In genomic region chr22:36162127-36163034, GRCh38 we compare ENCODE assay signal across 1 cellular context.
A peak's percentile ranks its signal among the peaks of the same experiment; 100 is the strongest.
TF ChIP-seq lines count a peak whose summit lies in the region.

No MANE protein-coding gene starts in this region.

TF ChIP-seq in GM12878, 131 proteins besides CTCF, POLR2A, EP300 and RAD21 (continues in another document):
- TF ChIP-seq E2F8 (IDR thresholded peaks at IDR 0.05; ENCODE audit: low read depth, partially characterized antibody) (no peak), ZNF207 (IDR thresholded peaks at IDR 0.05; ENCODE audit: borderline replicate concordance) (no peak; the same call in 1 of the 2 replicates), IKZF1 (conservative IDR thresholded peaks at IDR 0.05) (peak; percentile 67), ZBTB33 (IDR thresholded peaks at IDR 0.05) (no peak), TARDBP (IDR thresholded peaks at IDR 0.05; ENCODE audit: borderline replicate concordance) (0 out of 2 replicates have a peak, but pooled peaks have one; percentile 16), EZH2 (IDR thresholded peaks at IDR 0.05; ENCODE audit: borderline replicate concordance, control insufficient read depth, low read depth, low read length) (no peak), MEF2A (IDR thresholded peaks at IDR 0.05; ENCODE audit: insufficient read depth, low read depth, low read length) (peak; percentile 69), RELA (IDR thresholded peaks at IDR 0.05; ENCODE audit: borderline replicate concordance, partially characterized antibody) (peak; percentile 52), NFIC (IDR thresholded peaks at IDR 0.05; ENCODE audit: low read depth, low read length) (peak; percentile 93), IKZF2 (IDR thresholded peaks at IDR 0.05) (peak; percentile 67 to 72), MTA3 (IDR thresholded peaks at IDR 0.05; ENCODE audit: borderline replicate concordance, low read length) (peak; percentile 73), HDAC2 (IDR thresholded peaks at IDR 0.05) (no peak), ZNF592 (IDR thresholded peaks at IDR 0.05) (no peak), ZBED1 (IDR thresholded peaks at IDR 0.05; ENCODE audit: borderline replicate concordance) (peak; percentile 56; the same call in 1 of the 2 replicates), NFYA (IDR thresholded peaks at IDR 0.05; ENCODE audit: borderline replicate concordance, low read depth, low read length) (no peak), E2F4 (IDR thresholded peaks at IDR 0.05; ENCODE audit: low read depth, low read length) (no peak), MEF2B (IDR thresholded peaks at IDR 0.05; ENCODE audit: partially characterized antibody, poor library complexity, severe bottlenecking) (peak; percentile 70), FOXM1 (IDR thresholded peaks at IDR 0.05; ENCODE audit: low read depth, low read length) (peak; percentile 68; the same call in 1 of the 2 replicates), BHLHE40 (IDR thresholded peaks at IDR 0.05; ENCODE audit: borderline replicate concordance in 1 of 2, low read depth in 2 of 2, low read length in 1 of 2) (peak in 1 of 2 experiments; percentile 28; a peak in 1 of 4 replicates), CEBPB (IDR thresholded peaks at IDR 0.05; ENCODE audit: borderline replicate concordance in 1 of 2, low read depth in 2 of 2, low read length in 2 of 2) (peak in 1 of 2 experiments; percentile 74; a peak in 1 of 4 replicates), SPI1 (IDR thresholded peaks at IDR 0.05; ENCODE audit: borderline replicate concordance, insufficient read depth, low read depth, low read length) (peak; percentile 89), IRF5 (IDR thresholded peaks at IDR 0.05; ENCODE audit: borderline replicate concordance) (no peak), IRF4 (IDR thresholded peaks at IDR 0.05; ENCODE audit: low read depth, low read length) (peak; percentile 80), ATF3 (IDR thresholded peaks at IDR 0.05; ENCODE audit: borderline replicate concordance, extremely low read depth, low read depth, low read length) (no peak), MTA2 (IDR thresholded peaks at IDR 0.05; ENCODE audit: low read depth) (peak; percentile 76), POLR2AphosphoS5 (IDR thresholded peaks at IDR 0.05; ENCODE audit: low read length) (no peak), PKNOX1 (IDR thresholded peaks at IDR 0.05) (peak; percentile 90), SKIL (IDR thresholded peaks at IDR 0.05; ENCODE audit: low read depth, poor library complexity, severe bottlenecking) (peak; percentile 66), CBFB (IDR thresholded peaks at IDR 0.05; ENCODE audit: low read depth) (peak; percentile 73; the same call in 1 of the 2 replicates), CBX5 (IDR thresholded peaks at IDR 0.05; ENCODE audit: low read depth) (peak; percentile 62; the same call in 1 of the 2 replicates), POU2F2 (IDR thresholded peaks at IDR 0.05; ENCODE audit: borderline replicate concordance, low read depth, low read length) (peak; percentile 47; the same call in 1 of the 3 replicates), HDGF (IDR thresholded peaks at IDR 0.05) (no peak), ASH2L (IDR thresholded peaks at IDR 0.05; ENCODE audit: borderline replicate concordance, low read depth) (0 out of 2 replicates have a peak, but pooled peaks have one; percentile 56), ETV6 (conservative IDR thresholded peaks at IDR 0.05 in 1 of 2, IDR thresholded peaks at IDR 0.05 in 1 of 2; ENCODE audit: borderline replicate concordance in 1 of 2, low read depth in 1 of 2) (peak in 1 of 2 experiments; percentile 42; a peak in 1 of 4 replicates), BCL3 (IDR thresholded peaks at IDR 0.05; ENCODE audit: borderline replicate concordance, insufficient read depth, low read depth, low read length, poor library complexity, severe bottlenecking) (peak; percentile 9), TCF3 (IDR thresholded peaks at IDR 0.05; ENCODE audit: borderline replicate concordance, insufficient read depth, low read depth, low read length) (no peak), ZNF384 (IDR thresholded peaks at IDR 0.05; ENCODE audit: borderline replicate concordance, low read depth, low read length) (no peak), NR2F1 (conservative IDR thresholded peaks at IDR 0.05) (peak; percentile 76), BCL11A (IDR thresholded peaks at IDR 0.05; ENCODE audit: low read depth, low read length) (peak; percentile 43; the same call in 1 of the 2 replicates), NKRF (conservative IDR thresholded peaks at IDR 0.05) (no peak), LARP7 (IDR thresholded peaks at IDR 0.05) (no peak)
